In the genomic region with DNA sequence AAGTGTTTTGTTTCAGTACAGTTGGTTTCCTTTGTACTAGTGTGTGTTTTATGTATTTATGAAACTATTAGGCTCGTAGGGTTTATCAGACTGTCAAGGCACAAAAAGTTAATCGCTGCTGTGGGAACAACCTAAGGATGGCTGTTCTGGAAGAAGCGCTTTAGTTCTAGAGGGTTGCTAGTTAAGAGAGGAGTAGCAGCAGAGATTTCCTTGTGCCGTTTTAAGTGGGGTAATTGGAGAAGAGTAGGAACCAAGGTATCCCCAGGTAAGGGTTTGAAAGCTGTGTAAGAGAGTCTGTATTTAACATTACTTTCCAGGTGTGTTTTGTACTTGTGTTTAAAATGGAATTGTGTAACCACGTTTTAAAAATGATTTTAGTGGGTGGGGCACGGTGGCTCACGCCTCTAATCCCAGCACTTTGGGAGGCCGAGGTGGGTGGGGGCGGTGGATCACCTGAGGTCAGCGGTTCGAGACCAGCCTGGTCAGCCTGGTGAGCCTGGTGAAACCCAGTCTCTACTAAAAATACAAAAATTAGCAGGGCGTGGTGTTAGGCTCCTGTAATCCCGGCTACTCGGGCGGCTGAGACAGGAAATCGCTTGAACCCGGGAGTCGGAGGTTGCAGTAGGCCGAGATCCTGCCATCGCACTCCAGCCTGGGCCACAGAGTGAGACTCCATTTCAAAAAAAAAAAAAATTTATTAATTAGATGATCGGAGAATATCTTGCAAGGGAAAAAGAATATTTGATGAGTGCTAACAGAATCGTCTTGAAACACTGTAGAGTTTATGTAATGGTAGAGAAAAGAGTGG, we compare ENCODE assay signal across 8 cellular contexts. TPM values are rescaled to one million over a fixed set of nuclear protein-coding genes. Genes with fewer than 3 reads are reported as not detected.
DNase-seq lines count a peak whose midpoint lies in the region; ATAC-seq, FAIRE-seq and TF ChIP-seq lines count a peak whose summit lies in the region.

No MANE protein-coding gene starts in this region.

- no peak for TF ChIP-seq EP300 in H1 (IDR thresholded peaks at IDR 0.05; ENCODE audit: borderline replicate concordance in 1 of 2, low read depth in 2 of 2, low read length in 2 of 2)

- H3K36me3 Mint-ChIP-seq in osteocyte (ENCODE audit: unreplicated experiment) = peaks cover 5% of the 10 kb centered on the region

- H3K79me2 ChIP-seq in OCI-LY3 (ENCODE audit: low read length) (peaks cover 75% of the 10 kb centered on the region), H1 (ENCODE audit: control insufficient read depth in 1 of 2, insufficient read depth in 2 of 2, low read length in 2 of 2) (peaks cover 58 to 72% of the 10 kb centered on the region in 2 experiments)

- peak overlapping the region; percentile 98 for H3K4me2 ChIP-seq in OCI-LY3 (ENCODE audit: low read length)
- peak overlapping the region; percentile 66 to 68 for H3K4me2 ChIP-seq in H1 (ENCODE audit: insufficient read depth in 1 of 2, low read depth in 2 of 2, low read length in 2 of 2)

- peaks cover 57% of the 10 kb centered on the region for H3K4me1 Mint-ChIP-seq in osteocyte (ENCODE audit: unreplicated experiment)

- no peaks in the 10 kb centered on the region for H3K9me3 ChIP-seq in OCI-LY3 (ENCODE audit: insufficient read depth, low read length)
- no peaks in the 10 kb centered on the region for H3K9me3 ChIP-seq in H1 (ENCODE audit: insufficient read depth in 2 of 2, low read depth in 1 of 2, low read length in 1 of 2)

- no peaks in the 10 kb centered on the region for H3K27me3 ChIP-seq in OCI-LY3 (ENCODE audit: low read depth, low read length)
- no peaks in the 10 kb centered on the region for H3K27me3 ChIP-seq in H1 (replicated peaks in 1 of 4; ENCODE audit: control insufficient read depth in 3 of 4, extremely low read depth in 1 of 4, insufficient read depth in 3 of 4, low read length in 3 of 4)

- no peak overlapping the region for H3K18ac ChIP-seq in H1 (ENCODE audit: extremely low read depth, low read length)

- intact Hi-C loops in sciatic nerve (cut with DNase I) = no loop called here

- H2BK15ac ChIP-seq in H1 (ENCODE audit: low read length) = no peak overlapping the region

- no peak overlapping the region for H2BK5ac ChIP-seq in H1 (ENCODE audit: low read depth, low read length)

- peak; percentile 32 for DNase-seq in DMS114 treated with DMSO at 0.1 percent for 48 hours (lab: John Stamatoyannopoulos, UW; ENCODE audit: unreplicated experiment)
- no peak for DNase-seq in H1 (ENCODE audit: low read depth in 1 of 2, low spot score in 2 of 2)
- no peak for DNase-seq in osteocyte (ENCODE audit: extremely low spot score, unreplicated experiment)
- DNase-seq in pons (ENCODE audit: low spot score) = no peak
- DNase-seq in RCC 7860 (ENCODE audit: low spot score) = no peak
- DNase-seq in sciatic nerve (ENCODE audit: low spot score) = no peak

- H3K4ac ChIP-seq in H1 (replicated peaks; ENCODE audit: insufficient read length, low read depth, low read length) = no peak overlapping the region

- peaks cover 43% of the 10 kb centered on the region for H3K4me1 ChIP-seq in OCI-LY3 (ENCODE audit: low read length)
- H3K4me1 ChIP-seq in H1 (replicated peaks in 1 of 4; ENCODE audit: control insufficient read depth in 3 of 4, insufficient read depth in 4 of 4, low read length in 3 of 4) = peaks cover 1 to 11% (median 7%) of the 10 kb centered on the region in 4 experiments; a peak in 3 of 7 replicates

- no peak overlapping the region for H4K91ac ChIP-seq in H1 (replicated peaks; ENCODE audit: insufficient read length, low read length)

- FAIRE-seq in H1 (lab: Jason Lieb, UNC) = no peak
- FAIRE-seq in RCC 7860 (lab: Jason Lieb, UNC) = no peak

- TF ChIP-seq CTCF in OCI-LY3 (IDR thresholded peaks at IDR 0.05; ENCODE audit: low read depth, low read length) (no peak), H1 (IDR thresholded peaks at IDR 0.05; ENCODE audit: control extremely low read depth in 1 of 3, insufficient read depth in 1 of 3, low read depth in 1 of 3, low read length in 3 of 3) (no peak), osteocyte (IDR thresholded peaks at IDR 0.05) (no peak)

- H3K56ac ChIP-seq in H1 (replicated peaks; ENCODE audit: insufficient read length, low read depth, low read length) = no peak overlapping the region

- no peak overlapping the region for H4K5ac ChIP-seq in H1 (ENCODE audit: insufficient read length, low read depth, low read length)

- H2BK120ac ChIP-seq in H1 (replicated peaks; ENCODE audit: low read depth, low read length) = no peak overlapping the region

- H3K79me1 ChIP-seq in H1 (ENCODE audit: low read depth, low read length) = no peaks in the 10 kb centered on the region

- TF ChIP-seq RAD21 in H1 (IDR thresholded peaks at IDR 0.05 in 1 of 2, conservative IDR thresholded peaks at IDR 0.05 in 1 of 2; ENCODE audit: low read depth in 2 of 2, low read length in 2 of 2) = no peak

- H3K23me2 ChIP-seq in H1 (ENCODE audit: low read depth, low read length) = peaks cover 4% of the 10 kb centered on the region; the same call in 1 of the 2 replicates

- POLR2A ChIA-PET in H1 (lab: Charles Lee; ENCODE audit: partially characterized antibody) = interaction anchor here (0.6 to 3.8 kb wide), 6 partner anchors 9 to 106 kb away, joined by 3 to 59 read pairs (median 4); no protein-coding TSS in a partner anchor

- CTCF ChIA-PET in H1 (lab: Charles Lee; ENCODE audit: partially characterized antibody) = interaction anchor here (1.4 kb wide), 1 partner anchor 16 kb away, joined by 3 read pairs; no protein-coding TSS in a partner anchor

- TF ChIP-seq POLR2A in H1 (IDR thresholded peaks at IDR 0.05; ENCODE audit: control extremely low read depth in 1 of 2, low read depth in 2 of 2, low read length in 2 of 2) = no peak

- no peak overlapping the region for H4K8ac ChIP-seq in H1 (ENCODE audit: extremely low read depth, insufficient read depth, low read length)

- H3K27ac ChIP-seq in OCI-LY3 (ENCODE audit: low read length) = peak overlapping the region; percentile 97
- H3K27ac ChIP-seq in H1 (ENCODE audit: low read depth, low read length) = peak overlapping the region; percentile 41; the same call in 1 of the 2 replicates

- ATAC-seq in GM21529 (IDR thresholded peaks at IDR 0.05; ENCODE audit: unreplicated experiment) (no peak), sciatic nerve (no peak)

- peaks cover 26% of the 10 kb centered on the region for H3K36me3 ChIP-seq in OCI-LY3 (replicated peaks; ENCODE audit: low read depth, low read length)
- H3K36me3 ChIP-seq in H1 (ENCODE audit: control insufficient read depth in 2 of 4, insufficient read depth in 4 of 4, low read length in 3 of 4) = peaks cover 2 to 10% (median 2%) of the 10 kb centered on the region in 4 experiments; a peak in 3 of 8 replicates

- H3K27me3 Mint-ChIP-seq in osteocyte (ENCODE audit: unreplicated experiment) = no peaks in the 10 kb centered on the region

- WGBS in H1 (ENCODE audit: extremely low coverage in 1 of 2, insufficient coverage in 1 of 2, insufficient read length in 1 of 2, insufficient replicate concordance in 2 of 2, low coverage in 1 of 2, low lambda C conversion rate in 2 of 2, missing lambda C conversion rate in 1 of 2), 2 experiments = 80 to 100% methylated on average over 1 to 22 of the region's 22 CpGs

- peak overlapping the region; percentile 100 for H3K27ac Mint-ChIP-seq in osteocyte (ENCODE audit: unreplicated experiment)

- H4K20me1 ChIP-seq in OCI-LY3 (ENCODE audit: insufficient read depth, low read length) (peaks cover 68% of the 10 kb centered on the region), H1 (replicated peaks in 1 of 2; ENCODE audit: control insufficient read depth in 1 of 2, insufficient read depth in 2 of 2, low read length in 2 of 2) (peaks cover 37 to 42% of the 10 kb centered on the region in 2 experiments)

- H3K14ac ChIP-seq in H1 (ENCODE audit: insufficient read length) = no peak overlapping the region

- H2BK20ac ChIP-seq in H1 (ENCODE audit: low read length) = no peak overlapping the region

- H3K4me3 ChIP-seq in OCI-LY3 (ENCODE audit: low read length) (peak overlapping the region; percentile 96), H1 (ENCODE audit: extremely low read depth in 1 of 4, insufficient read depth in 2 of 4, low read depth in 3 of 4, low read length in 4 of 4) (peak overlapping the region; percentile 97 to 100 (median 99); a peak in 7 of 8 replicates)

- no peaks in the 10 kb centered on the region for H3K9me3 Mint-ChIP-seq in osteocyte (ENCODE audit: unreplicated experiment)

- H2AK5ac ChIP-seq in H1 (ENCODE audit: low read depth, low read length) = no peak overlapping the region

- no peak overlapping the region for H3K23ac ChIP-seq in H1 (ENCODE audit: insufficient read length)

- no peak overlapping the region for H2BK12ac ChIP-seq in H1 (ENCODE audit: low read depth, low read length)

- H3K4me3 Mint-ChIP-seq in osteocyte (ENCODE audit: unreplicated experiment) = peak overlapping the region; percentile 99

- H3K9ac ChIP-seq in OCI-LY3 (ENCODE audit: low read length) (peak overlapping the region; percentile 100), H1 (replicated peaks in 1 of 4; ENCODE audit: extremely low read depth in 1 of 4, low read depth in 3 of 4, low read length in 3 of 4) (peak overlapping the region in 1 of 4 experiments; percentile 34; a peak in 1 of 7 replicates)

- no peak overlapping the region for H2AFZ ChIP-seq in OCI-LY3 (ENCODE audit: low read depth, low read length)
- H2AFZ ChIP-seq in H1 (ENCODE audit: low read length) = no peak overlapping the region

TF ChIP-seq in H1, 55 proteins besides CTCF, POLR2A, EP300 and RAD21:
- TF ChIP-seq SP1 (IDR thresholded peaks at IDR 0.05; ENCODE audit: low read depth, low read length) (no peak), SUZ12 (IDR thresholded peaks at IDR 0.05; ENCODE audit: low read length) (no peak), CBX8 (IDR thresholded peaks at IDR 0.05; ENCODE audit: borderline replicate concordance, low read depth, low read length) (no peak), SIN3A (conservative IDR thresholded peaks at IDR 0.05 in 1 of 2, IDR thresholded peaks at IDR 0.05 in 1 of 2; ENCODE audit: low read depth in 1 of 2, low read length in 2 of 2) (no peak), POU5F1 (IDR thresholded peaks at IDR 0.05; ENCODE audit: low read depth, low read length) (no peak)

RNA-seq across cellular contexts. Expression of a gene that starts 2.6 kb away (rescaled TPM):
- 533 and 562 TPM in 2 replicates for total RNA-seq in H1 (2021; fragmentation: NEBNext Ultra II Directional; extraction: Animal tissue kit (Norgen Biotek cat#: 25700))
- 127 and 260 TPM in 2 replicates for polyA plus RNA-seq in H1 (2011; rRNA removed)
- 455 TPM for polyA plus RNA-seq in H1 (2011; cell fraction: cytosol; rRNA removed)
- 66.3 TPM for polyA plus RNA-seq in H1 (2011; cell fraction: nucleus; rRNA removed)
- polyA plus RNA-seq in H1 (2012, experiment 1 of 2) = 484 to 839 TPM (median 577 TPM) in 4 replicates
- 73.1 TPM for polyA plus RNA-seq in H1 (2012, experiment 2 of 2)
- polyA plus RNA-seq in H1 (2013, experiment 1 of 2) = 575 TPM
- polyA plus RNA-seq in H1 (2013, experiment 2 of 2) = 580 TPM
- 100 and 144 TPM in 2 replicates for polyA minus RNA-seq in H1 (2011; rRNA and poly(A)+ RNA removed)
- 121 TPM for polyA minus RNA-seq in H1 (2011; cell fraction: cytosol; rRNA and poly(A)+ RNA removed)
- 98.9 TPM for polyA minus RNA-seq in H1 (2011; cell fraction: nucleus; rRNA and poly(A)+ RNA removed)
- 466 and 488 TPM in 2 replicates for total RNA-seq in osteocyte
- total RNA-seq in sciatic nerve = 342 TPM
